2 cellular contexts compared by ENCODE assay signal in genomic region chr2:19377717-19378116, GRCh38.
TF ChIP-seq lines count a peak whose summit lies in the region.

No MANE protein-coding gene starts in this region.

TF ChIP-seq in IMR-90, 13 proteins besides CTCF, POLR2A, EP300 and RAD21:
- TF ChIP-seq RFX5 (IDR thresholded peaks at IDR 0.05; ENCODE audit: low read depth, low read length) (no peak), ELK1 (IDR thresholded peaks at IDR 0.05; ENCODE audit: borderline replicate concordance, low read depth, low read length) (no peak), SMC3 (IDR thresholded peaks at IDR 0.05; ENCODE audit: low read depth, low read length) (peak; percentile 27; the same call in 1 of the 2 replicates), CEBPB (IDR thresholded peaks at IDR 0.05; ENCODE audit: low read depth, low read length) (no peak), RCOR1 (IDR thresholded peaks at IDR 0.05; ENCODE audit: insufficient replicate concordance, low read length) (no peak), CHD1 (IDR thresholded peaks at IDR 0.05; ENCODE audit: low read depth, low read length) (no peak), MAZ (IDR thresholded peaks at IDR 0.05; ENCODE audit: borderline replicate concordance, low read depth, low read length) (no peak)
- TF ChIP-seq, protein P1, sequence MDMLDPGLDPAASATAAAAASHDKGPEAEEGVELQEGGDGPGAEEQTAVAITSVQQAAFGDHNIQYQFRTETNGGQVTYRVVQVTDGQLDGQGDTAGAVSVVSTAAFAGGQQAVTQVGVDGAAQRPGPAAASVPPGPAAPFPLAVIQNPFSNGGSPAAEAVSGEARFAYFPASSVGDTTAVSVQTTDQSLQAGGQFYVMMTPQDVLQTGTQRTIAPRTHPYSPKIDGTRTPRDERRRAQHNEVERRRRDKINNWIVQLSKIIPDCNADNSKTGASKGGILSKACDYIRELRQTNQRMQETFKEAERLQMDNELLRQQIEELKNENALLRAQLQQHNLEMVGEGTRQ (IDR thresholded peaks at IDR 0.05; ENCODE audit: low read depth, low read length), result no peak

TF ChIP-seq in GM12878, 131 proteins besides CTCF, POLR2A, EP300 and RAD21:
- TF ChIP-seq SMC3 (IDR thresholded peaks at IDR 0.05; ENCODE audit: borderline replicate concordance, low read length) (peak; percentile 16; the same call in 1 of the 2 replicates), ZNF274 (IDR thresholded peaks at IDR 0.05; ENCODE audit: insufficient read depth, insufficient read length) (no peak), MTA2 (IDR thresholded peaks at IDR 0.05; ENCODE audit: low read depth) (no peak), MLLT1 (IDR thresholded peaks at IDR 0.05) (no peak)
